In genomic region chr20:18983796-18984195, GRCh38 we compare ENCODE assay signal across 24 cellular contexts.
DNase-seq lines count a peak whose midpoint lies in the region; ATAC-seq, FAIRE-seq and TF ChIP-seq lines count a peak whose summit lies in the region.
"Had no signal": no experiment of that assay in that cellular context is flagged by ENCODE, and none has a peak within 500 bp of the region (broad histone marks: within the 10 kb centered on the region; RNA-seq: fewer than 3 reads in every experiment).

No MANE protein-coding gene starts in this region.

- POLR2A ChIA-PET in HepG2 (lab: Yijun Ruan, JAX) = no interaction called here

- intact Hi-C loops in HepG2 (cut with micrococcal nuclease; ENCODE audit: unreplicated experiment) (no loop called here), lower lobe of right lung (cut with DNase I) (no loop called here)

- CTCF ChIA-PET in HepG2 (lab: Yijun Ruan, JAX; ENCODE audit: low intra/inter-chr PET ratio, low total read pairs) = no interaction called here

- no peak for TF ChIP-seq POLR2A in HepG2 (IDR thresholded peaks at IDR 0.05; ENCODE audit: insufficient read depth in 1 of 2, low read depth in 2 of 2, low read length in 2 of 2)

- no peak for FAIRE-seq in HepG2 (lab: Jason Lieb, UNC)
- FAIRE-seq: A549, TTC549 had no signal

- ATAC-seq in HepG2 (no peak), lower lobe of right lung (no peak), GM18502 (IDR thresholded peaks at IDR 0.05; ENCODE audit: poor library complexity, unreplicated experiment) (no peak), T-helper 17 cell (no peak)
- ATAC-seq: activated naive CD8-positive, alpha-beta T cell treated with anti-CD3 and anti-CD28 coated beads, Interleukin-2, amount 50 U/mL, for 24 hours; foreskin keratinocyte had no signal

- no peaks in the 10 kb centered on the region for H3K79me2 ChIP-seq in HepG2 (ENCODE audit: insufficient read depth, low read length)
- H3K79me2 ChIP-seq: hepatocyte had no signal

- H3K27ac ChIP-seq in liver (ENCODE audit: low read depth in 1 of 2, low read length in 2 of 2) = peak overlapping the region; percentile 2 to 49
- H3K27ac ChIP-seq in HepG2 (ENCODE audit: extremely low read length, insufficient read depth, low read length) = no peak overlapping the region
- peak overlapping the region; percentile 45 for H3K27ac ChIP-seq in muscle layer of duodenum (ENCODE audit: low read length)
- no peak overlapping the region for H3K27ac ChIP-seq in lower lobe of right lung
- H3K27ac ChIP-seq: A549; BLaER1 treated with 17β-estradiol and CSF1 and Interleukin-3, amounts not matched to agents 10 nM and 100 nM; foreskin keratinocyte; hepatocyte had no signal

- H3K27ac Mint-ChIP-seq in T-helper 17 cell = no peak overlapping the region
- H3K27ac Mint-ChIP-seq: activated CD4-positive, alpha-beta T cell treated with anti-CD3 and anti-CD28 coated beads, Interleukin-2, amount 10 ng/mL, durations not matched to agents 24 days and 14 days; activated naive CD8-positive, alpha-beta T cell treated with anti-CD3 and anti-CD28 coated beads, Interleukin-2, amount 50 U/mL, for 24 hours; IgD-negative memory B cell; naive B cell; stimulated activated naive CD8-positive, alpha-beta T cell treated with anti-CD3 and anti-CD28 coated beads, Interleukin-15, Interleukin-2, amounts not matched to agents 100 ng/mL and 50 ng/mL, for 24 hours had no signal

- TF ChIP-seq EP300 in HepG2 (IDR thresholded peaks at IDR 0.05; ENCODE audit: low read depth in 2 of 2, low read length in 2 of 2) = no peak
- no peak for TF ChIP-seq EP300 in HepG2 (CRISPR knock-in tag; IDR thresholded peaks at IDR 0.05; ENCODE audit: borderline replicate concordance)

- in situ Hi-C loops in HepG2 (cut with HindIII; ENCODE audit: extremely low pct_ligation_motif_present, low pct_unique_long_range_greater_than_20kb) = no loop called here

- H3K27me3 Mint-ChIP-seq in T-helper 17 cell = peaks cover 23% of the 10 kb centered on the region
- H3K27me3 Mint-ChIP-seq: activated CD4-positive, alpha-beta T cell treated with anti-CD3 and anti-CD28 coated beads, Interleukin-2, amount 10 ng/mL, durations not matched to agents 24 days and 14 days; stimulated activated naive CD8-positive, alpha-beta T cell treated with anti-CD3 and anti-CD28 coated beads, Interleukin-15, Interleukin-2, amounts not matched to agents 100 ng/mL and 50 ng/mL, for 24 hours had no signal

- TF ChIP-seq RAD21 in liver (IDR thresholded peaks at IDR 0.05) (no peak), HepG2 (CRISPR knock-in tag; IDR thresholded peaks at IDR 0.05) (no peak)

- no peak overlapping the region for H2AFZ ChIP-seq in HepG2 (ENCODE audit: low read length)
- H2AFZ ChIP-seq: hepatocyte had no signal

- TF ChIP-seq CTCF in liver (IDR thresholded peaks at IDR 0.05; ENCODE audit: low read depth, low read length, missing input control) (no peak), HepG2 (CRISPR knock-in tag; IDR thresholded peaks at IDR 0.05) (no peak), lower lobe of right lung (IDR thresholded peaks at IDR 0.05) (no peak)

- H3K36me3 ChIP-seq in liver (ENCODE audit: control insufficient read depth in 4 of 4, insufficient read depth in 3 of 4, low read depth in 1 of 4, low read length in 3 of 4) (no peaks in the 10 kb centered on the region), HepG2 (replicated peaks in 1 of 2; ENCODE audit: control insufficient read depth in 1 of 2, insufficient read depth in 2 of 2, low read length in 2 of 2) (no peaks in the 10 kb centered on the region), muscle layer of duodenum (ENCODE audit: control insufficient read depth in 1 of 2, insufficient read depth in 2 of 2, low read length in 2 of 2) (no peaks in the 10 kb centered on the region), lower lobe of right lung (no peaks in the 10 kb centered on the region)
- H3K36me3 ChIP-seq: BLaER1 treated with 17β-estradiol and CSF1 and Interleukin-3, amounts not matched to agents 10 nM and 100 nM; breast epithelium had no signal

- no peaks in the 10 kb centered on the region for H3K27me3 ChIP-seq in liver (ENCODE audit: control insufficient read depth in 4 of 4, insufficient read depth in 4 of 4, low read length in 3 of 4)
- H3K27me3 ChIP-seq in HepG2 (ENCODE audit: control insufficient read depth in 1 of 2, insufficient read depth in 2 of 2, low read length in 2 of 2) = no peaks in the 10 kb centered on the region
- H3K27me3 ChIP-seq in muscle layer of duodenum (ENCODE audit: low read depth, low read length) = no peaks in the 10 kb centered on the region
- H3K27me3 ChIP-seq in lower lobe of right lung (ENCODE audit: low read depth) = no peaks in the 10 kb centered on the region
- H3K27me3 ChIP-seq: BLaER1 treated with 17β-estradiol and CSF1 and Interleukin-3, amounts not matched to agents 10 nM and 100 nM; breast epithelium; foreskin keratinocyte; hepatocyte had no signal

- 45% methylated on average over 5 of the region's 5 CpGs for WGBS in liver
- WGBS in HepG2 (ENCODE audit: low lambda C conversion rate) = 36% methylated on average over 5 of the region's 5 CpGs

- DNase-seq in HepG2 (ENCODE audit: low spot score) (no peak), NCI-H774 (lab: John Stamatoyannopoulos, UW) (peak; percentile 42), lower lobe of right lung (no peak), Kasumi-1 (lab: John Stamatoyannopoulos, UW) (no peak), T-helper 17 cell (no peak)
- DNase-seq: activated CD4-positive, alpha-beta T cell treated with anti-CD3 and anti-CD28 coated beads, Interleukin-2, amount 10 ng/mL, durations not matched to agents 24 days and 14 days; activated naive CD8-positive, alpha-beta T cell treated with anti-CD3 and anti-CD28 coated beads, Interleukin-2, amount 50 U/mL, for 24 hours; foreskin keratinocyte; MM.1S; naive B cell; NCI-H2171; RPMI8226; SW 1271; trophoblast cell had no signal

- H3K9ac ChIP-seq in liver (ENCODE audit: low read depth in 1 of 2, low read length in 2 of 2) (no peak overlapping the region), HepG2 (ENCODE audit: insufficient read depth, low read depth, low read length) (no peak overlapping the region)
- H3K9ac ChIP-seq: BLaER1 treated with 17β-estradiol and CSF1 and Interleukin-3, amounts not matched to agents 10 nM and 100 nM had no signal

- H3K9me3 ChIP-seq in liver (ENCODE audit: control insufficient read depth in 4 of 4, low read length in 3 of 4) = no peaks in the 10 kb centered on the region
- no peaks in the 10 kb centered on the region for H3K9me3 ChIP-seq in HepG2 (ENCODE audit: low read length)
- no peaks in the 10 kb centered on the region for H3K9me3 ChIP-seq in muscle layer of duodenum (ENCODE audit: control insufficient read depth in 1 of 2, low read length in 2 of 2)
- H3K9me3 ChIP-seq in lower lobe of right lung = no peaks in the 10 kb centered on the region
- H3K9me3 ChIP-seq in T-helper 17 cell (ENCODE audit: control insufficient read depth, low read length, poor library complexity, severe bottlenecking) = no peaks in the 10 kb centered on the region
- H3K9me3 ChIP-seq: A549; BLaER1 treated with 17β-estradiol and CSF1 and Interleukin-3, amounts not matched to agents 10 nM and 100 nM; breast epithelium had no signal

- H4K20me1 ChIP-seq in HepG2 (ENCODE audit: insufficient read depth, low read length) = no peaks in the 10 kb centered on the region
- H4K20me1 ChIP-seq: BLaER1 treated with 17β-estradiol and CSF1 and Interleukin-3, amounts not matched to agents 10 nM and 100 nM had no signal

- no peaks in the 10 kb centered on the region for H3K4me1 Mint-ChIP-seq in T-helper 17 cell
- H3K4me1 Mint-ChIP-seq: activated CD4-positive, alpha-beta T cell treated with anti-CD3 and anti-CD28 coated beads, Interleukin-2, amount 10 ng/mL, durations not matched to agents 24 days and 14 days; activated naive CD8-positive, alpha-beta T cell treated with anti-CD3 and anti-CD28 coated beads, Interleukin-2, amount 50 U/mL, for 24 hours; IgD-negative memory B cell had no signal

- BruUV-seq in HepG2 (replicated peaks; lab: Mats Ljungman, UMichigan) = no TSS peak

- H3K4me3 Mint-ChIP-seq in T-helper 17 cell = no peak overlapping the region
- H3K4me3 Mint-ChIP-seq: activated CD4-positive, alpha-beta T cell treated with anti-CD3 and anti-CD28 coated beads, Interleukin-2, amount 10 ng/mL, durations not matched to agents 24 days and 14 days; activated naive CD8-positive, alpha-beta T cell treated with anti-CD3 and anti-CD28 coated beads, Interleukin-2, amount 50 U/mL, for 24 hours; IgD-negative memory B cell; naive B cell; stimulated activated naive CD8-positive, alpha-beta T cell treated with anti-CD3 and anti-CD28 coated beads, Interleukin-15, Interleukin-2, amounts not matched to agents 100 ng/mL and 50 ng/mL, for 24 hours had no signal

- H3K4me3 ChIP-seq in liver (ENCODE audit: low read depth in 1 of 3, low read length in 3 of 3) = no peak overlapping the region
- no peak overlapping the region for H3K4me3 ChIP-seq in HepG2 (replicated peaks in 1 of 3; ENCODE audit: insufficient read depth in 1 of 3, low read depth in 2 of 3, low read length in 3 of 3)
- H3K4me3 ChIP-seq in muscle layer of duodenum (ENCODE audit: low read depth in 1 of 2, low read length in 2 of 2) = no peak overlapping the region
- no peak overlapping the region for H3K4me3 ChIP-seq in lower lobe of right lung
- H3K4me3 ChIP-seq: A549; BLaER1 treated with 17β-estradiol and CSF1 and Interleukin-3, amounts not matched to agents 10 nM and 100 nM; breast epithelium; hepatocyte had no signal

- H3K4me1 ChIP-seq in liver (ENCODE audit: control insufficient read depth in 4 of 4, insufficient read depth in 4 of 4, low read length in 3 of 4) (peaks cover 9 to 33% (median 21%) of the 10 kb centered on the region in 4 donors), HepG2 (ENCODE audit: insufficient read depth, low read length) (no peaks in the 10 kb centered on the region), muscle layer of duodenum (ENCODE audit: control insufficient read depth in 1 of 2, insufficient read depth in 2 of 2, low read length in 2 of 2) (peaks cover 0 to 8% of the 10 kb centered on the region in 2 donors), lower lobe of right lung (no peaks in the 10 kb centered on the region)
- H3K4me1 ChIP-seq: A549; BLaER1 treated with 17β-estradiol and CSF1 and Interleukin-3, amounts not matched to agents 10 nM and 100 nM; breast epithelium; foreskin keratinocyte had no signal

- H3K4me2 ChIP-seq in HepG2 (ENCODE audit: low read depth, low read length) = no peak overlapping the region
- H3K4me2 ChIP-seq: A549; BLaER1 treated with 17β-estradiol and CSF1 and Interleukin-3, amounts not matched to agents 10 nM and 100 nM; hepatocyte had no signal

- H3K36me3 Mint-ChIP-seq in T-helper 17 cell (ENCODE audit: low read depth) = no peaks in the 10 kb centered on the region
- H3K36me3 Mint-ChIP-seq: IgD-negative memory B cell, naive B cell had no signal

TF ChIP-seq in liver, 16 proteins besides CTCF, POLR2A, EP300 and RAD21 (continues in another document):
- TF ChIP-seq FOXA1 (IDR thresholded peaks at IDR 0.05) (peak; percentile 20), HNF4A (conservative IDR thresholded peaks at IDR 0.05) (peak in 1 of 2 donors; percentile 25), RXRA (IDR thresholded peaks at IDR 0.05) (peak in 1 of 2 donors; percentile 44)

TF ChIP-seq in HepG2, 621 proteins besides CTCF, POLR2A, EP300 and RAD21 (continues in another document):
- TF ChIP-seq ZNF33A (CRISPR knock-in tag; IDR thresholded peaks at IDR 0.05; ENCODE audit: borderline replicate concordance) (no peak), NFE2L2 (IDR thresholded peaks at IDR 0.05; ENCODE audit: low read length) (no peak), SOX6 (IDR thresholded peaks at IDR 0.05) (no peak), SOX6 (CRISPR knock-in tag; IDR thresholded peaks at IDR 0.05) (no peak)

Comparison
In these comparisons a context has a peak if more than half of its experiments do, and no peak if none do; other contexts are left out.
1. H3K27ac ChIP-seq: peak in liver (2 of 2) and muscle layer of duodenum (single experiment); none in HepG2 (single experiment) and lower lobe of right lung (single experiment).